ENCODE assay signal across 17 cellular contexts in the genomic region with DNA sequence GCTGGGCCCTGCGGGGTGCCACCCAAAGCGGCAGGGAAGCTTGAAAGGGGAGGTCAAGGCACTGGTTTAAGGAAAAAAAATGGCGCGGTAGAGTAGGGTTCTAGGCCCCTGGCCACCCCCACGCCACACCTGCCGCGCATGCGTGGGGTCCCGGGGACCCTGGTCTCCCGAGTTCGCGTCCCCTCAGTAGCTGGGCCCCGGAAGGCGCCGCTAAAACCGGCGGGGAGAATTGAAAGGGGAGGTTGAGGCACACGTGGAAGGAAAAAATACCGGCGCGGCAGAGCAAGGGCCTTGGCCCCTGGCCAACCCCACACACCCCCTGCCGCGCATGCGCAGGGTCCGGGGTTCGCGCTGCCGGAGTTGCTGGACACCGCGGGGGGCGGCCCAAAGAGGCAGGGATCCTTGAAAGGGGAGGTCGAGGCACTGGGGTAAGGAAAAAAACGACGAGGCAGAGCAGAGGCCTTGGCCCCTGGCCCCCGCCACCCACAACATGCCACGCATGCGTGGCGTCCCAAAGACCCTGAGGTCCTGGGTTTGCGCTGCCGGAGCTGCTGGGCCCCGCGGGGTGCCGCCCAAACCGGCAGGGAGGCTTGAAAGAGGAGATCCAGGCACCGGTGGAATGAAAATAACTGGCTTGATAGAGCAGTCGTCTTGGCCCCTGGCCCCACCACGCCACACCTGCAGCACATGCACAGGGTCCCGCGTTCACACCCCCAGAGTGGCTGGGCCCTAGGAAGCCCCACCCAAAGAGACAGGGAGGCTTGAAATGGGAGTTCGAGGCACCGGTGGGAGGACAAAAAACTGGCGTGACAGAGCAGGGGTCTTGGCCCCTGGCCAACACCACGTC.
"Had no signal": no experiment of that assay in that cellular context is flagged by ENCODE, and none has a peak within 500 bp of the region (broad histone marks: within the 10 kb centered on the region; RNA-seq: fewer than 3 reads in every experiment).

No MANE protein-coding gene starts in this region.

- H3K4me1 ChIP-seq: esophagus muscularis mucosa, gastroesophageal sphincter, heart left ventricle, left ventricle myocardium inferior, spleen, tibial nerve, uterus had no signal

- H3K27me3 ChIP-seq: cardiac muscle cell, tibial nerve, uterus had no signal

- H3K4me3 Mint-ChIP-seq: activated naive CD8-positive, alpha-beta T cell treated with anti-CD3 and anti-CD28 coated beads, Interleukin-2, amount 10 ng/mL, durations not matched to agents 7 days and 5 days; dendritic cell treated with granulocyte-macrophage colony-stimulating factor and Interleukin-4, amounts not matched to agents 40 ng/mL and 50 ng/mL, for 4 days had no signal

- H3K4me1 Mint-ChIP-seq: activated naive CD8-positive, alpha-beta T cell treated with anti-CD3 and anti-CD28 coated beads, Interleukin-2, amount 10 ng/mL, durations not matched to agents 7 days and 5 days had no signal

- H3K36me3 ChIP-seq: cardiac muscle cell, esophagus muscularis mucosa, gastroesophageal sphincter, heart left ventricle, left ventricle myocardium inferior, spleen, tibial nerve, uterus had no signal

- ATAC-seq: gastroesophageal sphincter, heart left ventricle had no signal

- H3K27me3 Mint-ChIP-seq: activated naive CD8-positive, alpha-beta T cell treated with anti-CD3 and anti-CD28 coated beads, Interleukin-2, amount 10 ng/mL, durations not matched to agents 7 days and 5 days; dendritic cell treated with granulocyte-macrophage colony-stimulating factor and Interleukin-4, amounts not matched to agents 40 ng/mL and 50 ng/mL, for 4 days had no signal

- H3K27ac ChIP-seq: cardiac muscle cell, esophagus muscularis mucosa, gastroesophageal sphincter, heart left ventricle, left ventricle myocardium inferior, spleen, tibial nerve, uterus had no signal

- H3K36me3 Mint-ChIP-seq: activated naive CD8-positive, alpha-beta T cell treated with anti-CD3 and anti-CD28 coated beads, Interleukin-2, amount 10 ng/mL, durations not matched to agents 7 days and 5 days had no signal

- DNase-seq: activated CD4-positive, alpha-beta T cell treated with anti-CD3 and anti-CD28 coated beads, Interleukin-2, amount 50 U/mL, for 4 hours; activated naive CD8-positive, alpha-beta T cell treated with anti-CD3 and anti-CD28 coated beads, Interleukin-2, amount 10 ng/mL, durations not matched to agents 7 days and 5 days; amygdala; effector memory CD4-positive, alpha-beta T cell; heart left ventricle; left ventricle myocardium inferior; mammary epithelial cell; occipital lobe; retina; spleen; stimulated activated naive CD4-positive, alpha-beta T cell; uterus had no signal

- H3K4me3 ChIP-seq: cardiac muscle cell, esophagus muscularis mucosa, gastroesophageal sphincter, heart left ventricle, left ventricle myocardium inferior, spleen, tibial nerve, uterus had no signal

- H3K27ac Mint-ChIP-seq: activated naive CD8-positive, alpha-beta T cell treated with anti-CD3 and anti-CD28 coated beads, Interleukin-2, amount 10 ng/mL, durations not matched to agents 7 days and 5 days; dendritic cell treated with granulocyte-macrophage colony-stimulating factor and Interleukin-4, amounts not matched to agents 40 ng/mL and 50 ng/mL, for 4 days had no signal
